Comparison of ENCODE assay signal across 15 cellular contexts in the genomic region with DNA sequence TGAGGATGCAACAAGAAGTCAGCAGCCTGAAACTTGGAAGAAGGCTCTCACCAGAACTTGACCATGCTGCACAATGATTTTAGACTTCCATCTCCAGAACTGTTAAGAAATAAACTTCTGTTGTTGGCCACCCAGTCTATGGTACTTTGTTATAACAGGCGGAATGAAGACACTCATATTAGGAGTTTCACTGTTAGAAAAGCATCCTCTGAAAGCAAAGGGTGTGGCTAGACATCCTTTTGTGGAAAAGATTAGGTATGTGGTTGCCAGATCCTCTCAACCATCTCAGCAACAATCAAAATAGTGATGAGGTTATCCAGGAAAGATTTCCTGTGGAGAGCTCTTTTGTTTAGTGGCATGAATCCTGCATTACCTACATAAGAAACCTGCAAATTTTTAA.
"Had no signal": no experiment of that assay in that cellular context is flagged by ENCODE, and none has a peak within 500 bp of the region (broad histone marks: within the 10 kb centered on the region; RNA-seq: fewer than 3 reads in every experiment).

No MANE protein-coding gene starts in this region.

- DNase-seq: activated CD4-positive, alpha-beta T cell treated with anti-CD3 and anti-CD28 coated beads, Interleukin-2, amount 50 U/mL, for 48 hours; activated effector memory CD4-positive, alpha-beta T cell treated with anti-CD3 and anti-CD28 coated beads, Interleukin-2, amount 50 U/mL, for 16 hours; adrenal gland; head of caudate nucleus; immature natural killer cell; nephron progenitor cell; occipital lobe; right cardiac atrium; stimulated activated CD4-positive, alpha-beta T cell treated with anti-CD3 and anti-CD28 coated beads, Interleukin-15, amount 100 ng/mL, for 24 hours; stimulated activated CD4-positive, alpha-beta T cell treated with anti-CD3 and anti-CD28 coated beads, Interleukin-4, amount 100 ng/mL, for 1 hour; stimulated activated naive CD4-positive, alpha-beta T cell; T-helper 9 cell; upper lobe of right lung had no signal

- ATAC-seq: right cardiac atrium, upper lobe of right lung had no signal

- H3K9me3 Mint-ChIP-seq: immature natural killer cell had no signal

- H3K27me3 Mint-ChIP-seq: progenitor cell of endocrine pancreas had no signal

- H3K4me1 Mint-ChIP-seq: nephron progenitor cell had no signal

- H3K4me3 Mint-ChIP-seq: immature natural killer cell, mesothelial cell of epicardium, nephron progenitor cell had no signal

- H3K27ac Mint-ChIP-seq: immature natural killer cell, mesothelial cell of epicardium, nephron progenitor cell, progenitor cell of endocrine pancreas had no signal

- H3K36me3 Mint-ChIP-seq: immature natural killer cell had no signal
